In the genomic region with DNA sequence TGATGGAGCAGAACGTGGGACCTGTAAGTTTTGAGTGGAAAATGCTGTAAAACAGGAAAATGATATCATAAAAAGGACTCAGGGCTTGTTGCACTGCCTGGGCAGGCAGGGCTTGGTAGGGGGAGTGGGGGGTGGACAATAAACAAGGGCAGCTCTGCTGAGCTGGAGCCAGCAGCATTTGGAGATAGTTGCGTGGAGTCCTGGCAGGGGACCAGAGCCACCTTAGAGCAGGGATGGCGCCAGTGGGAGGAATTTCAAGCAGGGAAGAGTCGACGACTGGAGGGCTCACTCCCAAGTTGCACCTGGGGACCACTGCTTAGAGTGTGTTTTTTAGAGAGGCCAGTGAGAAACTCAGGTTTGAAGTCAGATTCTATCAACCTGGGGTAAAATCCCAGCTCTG, we compare ENCODE assay signal across 16 cellular contexts. TPM values are rescaled to one million over a fixed set of nuclear protein-coding genes. Genes with fewer than 3 reads are reported as not detected.
A peak's percentile ranks its signal among the peaks of the same experiment; 100 is the strongest.
DNase-seq lines count a peak whose midpoint lies in the region; ATAC-seq and TF ChIP-seq lines count a peak whose summit lies in the region.
"Had no signal": no experiment of that assay in that cellular context is flagged by ENCODE, and none has a peak within 500 bp of the region (broad histone marks: within the 10 kb centered on the region; RNA-seq: fewer than 3 reads in every experiment).

No MANE protein-coding gene starts in this region.

- H3K9ac ChIP-seq in skeletal muscle tissue (ENCODE audit: low read depth in 1 of 3, low read length in 3 of 3), result no peak overlapping the region
- H3K9ac ChIP-seq: BLaER1 had no signal

- H3K4me1 ChIP-seq in skeletal muscle tissue (ENCODE audit: control insufficient read depth in 3 of 3, insufficient read depth in 3 of 3, low read length in 3 of 3), result peaks cover 0 to 3% (median 0%) of the 10 kb centered on the region in 3 donors
- peaks cover 21 to 41% of the 10 kb centered on the region in 2 donors for H3K4me1 ChIP-seq in thyroid gland

- no peaks in the 10 kb centered on the region for H3K36me3 ChIP-seq in skeletal muscle tissue (ENCODE audit: control insufficient read depth in 3 of 3, insufficient read depth in 3 of 3, low read length in 3 of 3)
- H3K36me3 ChIP-seq in thyroid gland, result no peaks in the 10 kb centered on the region

- H3K9me3 ChIP-seq in skeletal muscle tissue (ENCODE audit: control insufficient read depth in 3 of 3, low read length in 3 of 3) (no peaks in the 10 kb centered on the region), thyroid gland (no peaks in the 10 kb centered on the region)

- DNase-seq in left cardiac atrium (no peak), Right ventricle myocardium superior (no peak), thyroid gland (peak; percentile 43 to 52)
- DNase-seq: 8988T; CD4-positive, alpha-beta memory T cell; DMS79 treated with DMSO at 0.1 percent for 48 hours; GF-D8; GOT3; H7; HFFc6 had no signal

- intact Hi-C loops in left cardiac atrium (cut with DNase I), result loop anchor here in 1 of 2 donors (5.0 kb wide), 1 partner anchor 81 kb away; no protein-coding TSS in a partner anchor
- intact Hi-C loops in Right ventricle myocardium superior (cut with DNase I), result loop anchor here (5.0 kb wide), 1 partner anchor 86 kb away; no protein-coding TSS in a partner anchor
- intact Hi-C loops in thyroid gland (cut with DNase I), result no loop called here

- peak; percentile 15 to 45 for ATAC-seq in left cardiac atrium
- ATAC-seq in Right ventricle myocardium superior (ENCODE audit: poor library complexity), result no peak
- no peak for ATAC-seq in GM19463 (IDR thresholded peaks at IDR 0.05; ENCODE audit: unreplicated experiment)
- ATAC-seq in HG03521 (IDR thresholded peaks at IDR 0.05; ENCODE audit: unreplicated experiment), result no peak
- ATAC-seq: HCT116 had no signal

- H3K27ac ChIP-seq in cingulate gyrus (ENCODE audit: low read depth, low read length) (peak overlapping the region; percentile 57), skeletal muscle tissue (ENCODE audit: low read depth, low read length) (peak overlapping the region; percentile 45), thyroid gland (peak overlapping the region in 2 of 3 donors; percentile 63 to 70)
- H3K27ac ChIP-seq: BLaER1 had no signal

- H3K4me3 ChIP-seq in skeletal muscle tissue (ENCODE audit: low read length in 3 of 3) (no peak overlapping the region), thyroid gland (replicated peaks in 1 of 3) (no peak overlapping the region)
- H3K4me3 ChIP-seq: BLaER1 had no signal

- no peak for TF ChIP-seq CTCF in thyroid gland (IDR thresholded peaks at IDR 0.05)

- no peak for TF ChIP-seq POLR2A in thyroid gland (IDR thresholded peaks at IDR 0.05)

- H3K27me3 ChIP-seq in skeletal muscle tissue (ENCODE audit: control insufficient read depth in 3 of 3, insufficient read depth in 3 of 3, low read length in 3 of 3) (no peaks in the 10 kb centered on the region), thyroid gland (no peaks in the 10 kb centered on the region)
- H3K27me3 ChIP-seq: BLaER1 had no signal

- WGBS in thyroid gland, 2 donors, result 43% methylated on average over 5 of the region's 5 CpGs

RNA-seq across cellular contexts. Expression of a gene that starts 22.7 kb away (rescaled TPM):
- total RNA-seq in left cardiac atrium (10 to 100 TPM; 36.7 to 38.1 TPM), Right ventricle myocardium superior (16.8 TPM), skeletal muscle tissue (21.4 TPM), thyroid gland (100 to 1,000 TPM; 109 to 224 (median 161) TPM)

Comparison
In these comparisons a context has a peak if more than half of its experiments do, and no peak if none do; other contexts are left out.
1. ATAC-seq: peak in left cardiac atrium (2 of 2); none in Right ventricle myocardium superior (single experiment), GM19463 (single experiment) and HG03521 (single experiment).
2. DNase-seq: peak in thyroid gland (2 of 2); none in left cardiac atrium (single experiment) and Right ventricle myocardium superior (single experiment).
3. Peak in every context shown above with its lines, with median percentiles within 50 percentile points of each other: H3K27ac ChIP-seq.